In the genomic region with DNA sequence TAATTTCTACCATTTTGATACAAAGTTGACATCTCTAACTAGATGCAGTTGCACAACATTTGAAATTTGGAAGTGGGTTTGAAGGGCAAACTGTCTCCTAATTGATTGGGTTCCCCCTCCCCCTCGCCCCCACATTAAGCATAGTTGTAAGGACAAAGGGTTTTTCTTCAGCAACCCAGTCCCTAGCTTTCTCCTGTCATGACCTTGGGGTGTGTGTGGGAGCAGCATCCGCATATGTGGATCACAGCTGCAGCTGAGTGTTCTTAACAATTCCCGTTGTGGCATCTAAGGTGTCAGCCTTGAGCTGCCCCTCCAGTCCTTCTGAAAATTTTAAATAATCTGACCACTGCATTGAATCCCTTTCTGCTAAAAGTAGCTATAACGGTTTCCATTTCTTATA, we compare ENCODE assay signal across 22 cellular contexts.
DNase-seq lines count a peak whose midpoint lies in the region; ATAC-seq, FAIRE-seq and TF ChIP-seq lines count a peak whose summit lies in the region.
"Had no signal": no experiment of that assay in that cellular context is flagged by ENCODE, and none has a peak within 500 bp of the region (broad histone marks: within the 10 kb centered on the region; RNA-seq: fewer than 3 reads in every experiment).

No MANE protein-coding gene starts in this region.

- no peak for TF ChIP-seq CTCF in WTC11 (IDR thresholded peaks at IDR 0.05)
- TF ChIP-seq CTCF in glutamatergic neuron (IDR thresholded peaks at IDR 0.05; ENCODE audit: partially characterized antibody, unreplicated experiment) = no peak

- FAIRE-seq in small intestine (lab: Jason Lieb, UNC) = no peak
- FAIRE-seq: A549, D721Med, GM12891 had no signal

- H3K4ac ChIP-seq in trophoblast cell (ENCODE audit: low read depth, low read length) = no peak overlapping the region

- H3K9ac ChIP-seq in trophoblast cell (ENCODE audit: low read length) = no peak overlapping the region
- H3K9ac ChIP-seq: BLaER1 treated with 17β-estradiol and CSF1 and Interleukin-3, amounts not matched to agents 10 nM and 100 nM had no signal

- no peak overlapping the region for H4K8ac ChIP-seq in trophoblast cell (ENCODE audit: low read depth, low read length)

- H3K9me3 Mint-ChIP-seq in WTC11 (no peaks in the 10 kb centered on the region), glutamatergic neuron (ENCODE audit: unreplicated experiment) (no peaks in the 10 kb centered on the region)

- no peak overlapping the region for H3K4me2 ChIP-seq in trophoblast cell (ENCODE audit: low read length)
- H3K4me2 ChIP-seq: A549; BLaER1 treated with 17β-estradiol and CSF1 and Interleukin-3, amounts not matched to agents 10 nM and 100 nM had no signal

- H3K18ac ChIP-seq in trophoblast cell (ENCODE audit: low read length) = no peak overlapping the region

- H3K27ac ChIP-seq in trophoblast cell (ENCODE audit: low read depth, low read length) = no peak overlapping the region
- no peak overlapping the region for H3K27ac ChIP-seq in small intestine (ENCODE audit: low read depth in 1 of 2, low read length in 1 of 2)
- H3K27ac ChIP-seq: 22Rv1; A549; BLaER1 treated with 17β-estradiol and CSF1 and Interleukin-3, amounts not matched to agents 10 nM and 100 nM; C4-2B had no signal

- no peak overlapping the region for H4K12ac ChIP-seq in trophoblast cell (ENCODE audit: low read depth, low read length)

- no CpG with 5 or more reads among the region's 4 CpGs for WGBS in trophoblast cell (ENCODE audit: extremely low coverage, insufficient coverage, insufficient read length)
- 58 to 65% (median 59%) methylated on average over 4 of the region's 4 CpGs for WGBS in small intestine, 3 donors

- ATAC-seq in WTC11 (peak; percentile 52), HG03095 (IDR thresholded peaks at IDR 0.05; ENCODE audit: unreplicated experiment) (no peak)
- ATAC-seq: A549; CD8-positive, alpha-beta T cell had no signal

- H4K91ac ChIP-seq in trophoblast cell (ENCODE audit: low read depth, low read length) = no peak overlapping the region

- H3K36me3 ChIP-seq in trophoblast cell (ENCODE audit: control insufficient read depth in 1 of 2, insufficient read depth in 2 of 2, low read length in 2 of 2) = no peaks in the 10 kb centered on the region
- no peaks in the 10 kb centered on the region for H3K36me3 ChIP-seq in small intestine (ENCODE audit: control insufficient read depth in 2 of 2, insufficient read depth in 2 of 2, low read length in 2 of 2)
- H3K36me3 ChIP-seq: BLaER1 treated with 17β-estradiol and CSF1 and Interleukin-3, amounts not matched to agents 10 nM and 100 nM had no signal

- H2AFZ ChIP-seq in trophoblast cell (ENCODE audit: insufficient read depth, low read length, poor library complexity) = no peak overlapping the region

- H3K27me3 ChIP-seq in trophoblast cell (ENCODE audit: insufficient read depth, low read length) (no peaks in the 10 kb centered on the region), small intestine (ENCODE audit: control insufficient read depth in 2 of 2, insufficient read depth in 2 of 2, low read length in 2 of 2) (no peaks in the 10 kb centered on the region)
- H3K27me3 ChIP-seq: BLaER1 treated with 17β-estradiol and CSF1 and Interleukin-3, amounts not matched to agents 10 nM and 100 nM had no signal

- H3K4me3 Mint-ChIP-seq in WTC11 (no peak overlapping the region), glutamatergic neuron (ENCODE audit: unreplicated experiment) (no peak overlapping the region)
- H3K4me3 Mint-ChIP-seq: B cell; CD4-positive, alpha-beta T cell; CD8-positive, alpha-beta T cell had no signal

- H3K79me2 ChIP-seq in trophoblast cell (ENCODE audit: control insufficient read depth, insufficient read depth, low read length, poor library complexity) = no peaks in the 10 kb centered on the region

- CTCF ChIA-PET in WTC11 (lab: Charles Lee) = no interaction called here

- no peak overlapping the region for H2BK120ac ChIP-seq in trophoblast cell (ENCODE audit: insufficient read depth, low read length, poor library complexity)

- H3K9me3 ChIP-seq in trophoblast cell (ENCODE audit: insufficient read depth, low read depth, low read length) = no peaks in the 10 kb centered on the region
- peaks cover 2% of the 10 kb centered on the region for H3K9me3 ChIP-seq in small intestine (ENCODE audit: control insufficient read depth, low read depth)
- H3K9me3 ChIP-seq: A549; BLaER1 treated with 17β-estradiol and CSF1 and Interleukin-3, amounts not matched to agents 10 nM and 100 nM; Caco-2 had no signal

- H2BK5ac ChIP-seq in trophoblast cell (ENCODE audit: low read depth, low read length, poor library complexity) = peak overlapping the region; percentile 12

- no peak overlapping the region for H3K27ac Mint-ChIP-seq in WTC11
- H3K27ac Mint-ChIP-seq in glutamatergic neuron (ENCODE audit: unreplicated experiment) = peak overlapping the region; percentile 59
- H3K27ac Mint-ChIP-seq: B cell; CD4-positive, alpha-beta T cell; CD8-positive, alpha-beta T cell had no signal

- H2AK5ac ChIP-seq in trophoblast cell (ENCODE audit: low read length) = no peak overlapping the region

- H3K4me1 ChIP-seq in trophoblast cell (ENCODE audit: control insufficient read depth in 1 of 2, insufficient read depth in 2 of 2, low read length in 2 of 2) (no peaks in the 10 kb centered on the region), small intestine (ENCODE audit: control insufficient read depth in 2 of 2, insufficient read depth in 1 of 2, low read depth in 1 of 2, low read length in 1 of 2) (no peaks in the 10 kb centered on the region)
- H3K4me1 ChIP-seq: A549; BLaER1 treated with 17β-estradiol and CSF1 and Interleukin-3, amounts not matched to agents 10 nM and 100 nM; Caco-2 had no signal

- POLR2A ChIA-PET in WTC11 (lab: Charles Lee) = no interaction called here

- H3K4me1 Mint-ChIP-seq in WTC11 (peaks cover 5% of the 10 kb centered on the region), glutamatergic neuron (ENCODE audit: low read depth, unreplicated experiment) (peaks cover 11% of the 10 kb centered on the region)
- H3K4me1 Mint-ChIP-seq: B cell had no signal

- H3K23ac ChIP-seq in trophoblast cell (ENCODE audit: low read length) = no peak overlapping the region

- no peaks in the 10 kb centered on the region for H3K79me1 ChIP-seq in trophoblast cell (ENCODE audit: low read length)

- no peaks in the 10 kb centered on the region for H3K27me3 Mint-ChIP-seq in WTC11 (ENCODE audit: low read depth)
- H3K27me3 Mint-ChIP-seq in glutamatergic neuron (ENCODE audit: unreplicated experiment) = no peaks in the 10 kb centered on the region
- H3K27me3 Mint-ChIP-seq: B cell; CD4-positive, alpha-beta T cell had no signal

- H3K14ac ChIP-seq in trophoblast cell (ENCODE audit: low read length) = no peak overlapping the region

- H3K4me3 ChIP-seq in trophoblast cell (ENCODE audit: low read depth, low read length) = no peak overlapping the region
- H3K4me3 ChIP-seq in small intestine (ENCODE audit: low read depth in 1 of 2, low read length in 2 of 2) = no peak overlapping the region
- H3K4me3 ChIP-seq: A549; BLaER1 treated with 17β-estradiol and CSF1 and Interleukin-3, amounts not matched to agents 10 nM and 100 nM had no signal

- H3K36me3 Mint-ChIP-seq in WTC11 = no peaks in the 10 kb centered on the region
- H3K36me3 Mint-ChIP-seq in glutamatergic neuron (ENCODE audit: unreplicated experiment) = no peaks in the 10 kb centered on the region
- H3K36me3 Mint-ChIP-seq: CD8-positive, alpha-beta T cell had no signal

- DNase-seq in NCI-H82 (lab: John Stamatoyannopoulos, UW) (peak; percentile 2), NCI-H82 treated with DMSO at 0.1 percent for 48 hours (lab: John Stamatoyannopoulos, UW; ENCODE audit: unreplicated experiment) (no peak), WTC11 (ENCODE audit: low spot score) (peak; percentile 11), glutamatergic neuron (no peak), trophoblast cell (no peak), small intestine (no peak), Kasumi-1 (lab: John Stamatoyannopoulos, UW) (no peak)
- DNase-seq: AML-193; Caco-2; Calu3; CD4-positive, alpha-beta T cell; CD8-positive, alpha-beta T cell; DMS79 treated with DMSO at 0.1 percent for 48 hours; GF-D8 had no signal

- H2BK12ac ChIP-seq in trophoblast cell (ENCODE audit: low read length) = no peak overlapping the region

TF ChIP-seq in WTC11, 78 proteins besides CTCF, POLR2A, EP300 and RAD21 (continues in another document):
- TF ChIP-seq CBFB (CRISPR knock-in tag; IDR thresholded peaks at IDR 0.05; ENCODE audit: low read depth) (no peak), HMGA2 (CRISPR knock-in tag; IDR thresholded peaks at IDR 0.05) (no peak), ZNF416 (CRISPR knock-in tag; IDR thresholded peaks at IDR 0.05) (no peak), JUN (CRISPR knock-in tag; IDR thresholded peaks at IDR 0.05) (no peak), ZNF138 (CRISPR knock-in tag; conservative IDR thresholded peaks at IDR 0.05) (no peak), NFATC4 (CRISPR knock-in tag; IDR thresholded peaks at IDR 0.05) (no peak), MXD4 (CRISPR knock-in tag; IDR thresholded peaks at IDR 0.05; ENCODE audit: borderline replicate concordance) (no peak), PRRX2 (CRISPR knock-in tag; IDR thresholded peaks at IDR 0.05) (no peak)
- TF ChIP-seq, protein P1, sequence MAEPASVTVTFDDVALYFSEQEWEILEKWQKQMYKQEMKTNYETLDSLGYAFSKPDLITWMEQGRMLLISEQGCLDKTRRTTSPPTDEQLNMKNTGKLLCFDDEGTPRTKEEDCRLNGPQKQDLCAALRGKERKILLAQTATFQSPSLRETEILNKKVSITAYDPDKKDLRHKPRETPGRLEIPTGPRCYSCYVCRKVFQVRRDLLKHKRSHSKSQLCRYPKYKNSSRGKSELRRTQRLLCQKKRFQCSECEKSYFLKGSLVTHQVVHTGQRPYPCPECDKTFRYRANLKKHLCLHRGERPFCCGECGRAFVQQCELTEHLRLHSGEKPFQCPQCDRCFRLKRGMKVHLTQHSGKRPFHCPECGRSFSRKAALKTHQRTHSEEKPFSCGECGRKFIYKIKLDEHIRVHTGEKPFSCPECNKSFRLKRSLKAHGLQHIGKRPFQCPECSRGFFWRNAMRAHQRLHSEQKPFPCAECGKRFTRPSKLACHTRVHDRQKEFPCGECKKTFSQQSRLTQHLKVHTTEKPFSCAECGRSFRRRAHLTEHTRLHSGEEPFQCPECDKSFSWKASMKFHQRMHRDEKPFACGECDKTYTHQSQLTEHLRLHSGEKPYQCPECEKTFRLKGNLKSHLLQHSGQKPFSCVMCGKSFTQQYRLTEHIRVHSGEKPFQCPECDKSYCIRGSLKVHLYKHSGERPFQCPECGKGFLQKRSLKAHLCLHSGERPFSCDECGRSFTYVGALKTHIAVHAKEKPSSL (CRISPR knock-in tag; conservative IDR thresholded peaks at IDR 0.05) = no peak
- TF ChIP-seq, protein P2, sequence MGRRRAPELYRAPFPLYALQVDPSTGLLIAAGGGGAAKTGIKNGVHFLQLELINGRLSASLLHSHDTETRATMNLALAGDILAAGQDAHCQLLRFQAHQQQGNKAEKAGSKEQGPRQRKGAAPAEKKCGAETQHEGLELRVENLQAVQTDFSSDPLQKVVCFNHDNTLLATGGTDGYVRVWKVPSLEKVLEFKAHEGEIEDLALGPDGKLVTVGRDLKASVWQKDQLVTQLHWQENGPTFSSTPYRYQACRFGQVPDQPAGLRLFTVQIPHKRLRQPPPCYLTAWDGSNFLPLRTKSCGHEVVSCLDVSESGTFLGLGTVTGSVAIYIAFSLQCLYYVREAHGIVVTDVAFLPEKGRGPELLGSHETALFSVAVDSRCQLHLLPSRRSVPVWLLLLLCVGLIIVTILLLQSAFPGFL (CRISPR knock-in tag; IDR thresholded peaks at IDR 0.05; ENCODE audit: borderline replicate concordance) = no peak

Comparison
In these comparisons a context has a peak if more than half of its experiments do, and no peak if none do; other contexts are left out.
1. DNase-seq: peak in NCI-H82 (single experiment) and WTC11 (single experiment); none in NCI-H82 treated with DMSO at 0.1 percent for 48 hours (single experiment), glutamatergic neuron (single experiment), trophoblast cell (0 of 2), small intestine (single experiment) and Kasumi-1 (0 of 2).